ENCODE assay signal across 8 cellular contexts in genomic region chr7:158705234-158705890, GRCh38. TPM values are rescaled to one million over a fixed set of nuclear protein-coding genes. Genes with fewer than 3 reads are reported as not detected.
DNase-seq lines count a peak whose midpoint lies in the region; ATAC-seq, FAIRE-seq and TF ChIP-seq lines count a peak whose summit lies in the region.

No MANE protein-coding gene starts in this region.

- H3K4me3 ChIP-seq in A549 (peak overlapping the region; percentile 72), PC-3 (ENCODE audit: low read length) (peak overlapping the region; percentile 99)

- BruUV-seq in PC-3 (replicated peaks; lab: Mats Ljungman, UMichigan) = TSS peak; percentile 82

- peaks cover 14% of the 10 kb centered on the region for H3K36me3 ChIP-seq in PC-3 (ENCODE audit: low read depth, low read length)

- 8% methylated on average over 20 of the region's 22 CpGs for WGBS in A549 (ENCODE audit: missing lambda C conversion rate)

- intact Hi-C loops in PC-3 (cut with micrococcal nuclease) = no loop called here

- DNase-seq in A549 (ENCODE audit: low read depth in 1 of 2, low spot score in 1 of 2) = no peak
- peak; percentile 18 for DNase-seq in PC-3
- DNase-seq in effector memory CD8-positive, alpha-beta T cell = peak in 1 of 3 experiments; percentile 10
- DNase-seq in neural crest cell (ENCODE audit: low read depth, low spot score) = no peak
- DNase-seq in T1000 (lab: John Stamatoyannopoulos, UW) = no peak

- ATAC-seq in A549 (peak; percentile 8 to 27; a peak in 3 of 6 replicates), GM19372 (IDR thresholded peaks at IDR 0.05; ENCODE audit: low read depth, unreplicated experiment) (peak; percentile 13), PC-3 (peak; percentile 6), HG03439 (IDR thresholded peaks at IDR 0.05; ENCODE audit: unreplicated experiment) (no peak), HG03097 (IDR thresholded peaks at IDR 0.05; ENCODE audit: low FRiP score, unreplicated experiment) (no peak)
- no peak for ATAC-seq in effector memory CD8-positive, alpha-beta T cell (replicated peaks)

- no peaks in the 10 kb centered on the region for H3K27me3 Mint-ChIP-seq in effector memory CD8-positive, alpha-beta T cell
- no peaks in the 10 kb centered on the region for H3K27me3 Mint-ChIP-seq in neural crest cell (ENCODE audit: low read depth)

- peak overlapping the region; percentile 81 for H2AFZ ChIP-seq in PC-3 (ENCODE audit: low read length)

- no peak for FAIRE-seq in A549 (lab: Jason Lieb, UNC)

- POLR2A ChIA-PET in A549 (lab: Yijun Ruan, JAX) = interaction anchor here (0.6 to 1.3 kb wide), 8 partner anchors 14 to 158 kb away, joined by 3 to 9 read pairs (median 4); partner anchors contain the start of gene ESYT2
- POLR2A ChIA-PET in PC-3 (lab: Charles Lee; ENCODE audit: unreplicated experiment) = interaction anchor here (0.6 kb wide), 1 partner anchor 153 kb away, joined by 3 read pairs; no protein-coding TSS in a partner anchor

- H3K9me3 Mint-ChIP-seq in effector memory CD8-positive, alpha-beta T cell = no peaks in the 10 kb centered on the region
- H3K9me3 Mint-ChIP-seq in neural crest cell = no peaks in the 10 kb centered on the region

- H3K4me2 ChIP-seq in A549 = peak overlapping the region; percentile 74
- peak overlapping the region; percentile 93 for H3K4me2 ChIP-seq in PC-3 (ENCODE audit: low read length)

- H3K4me1 ChIP-seq in A549 = peaks cover 18% of the 10 kb centered on the region
- H3K4me1 ChIP-seq in PC-3 (ENCODE audit: insufficient read depth, low read length) = peaks cover 18% of the 10 kb centered on the region

- TF ChIP-seq CTCF in A549 (IDR thresholded peaks at IDR 0.05) = no peak
- no peak for TF ChIP-seq CTCF in PC-3 (conservative IDR thresholded peaks at IDR 0.05; ENCODE audit: low read depth, low read length)
- no peak for TF ChIP-seq CTCF in neural crest cell (conservative IDR thresholded peaks at IDR 0.05)

- no peaks in the 10 kb centered on the region; the same call in 1 of the 2 replicates for H4K20me1 ChIP-seq in PC-3 (ENCODE audit: low read length)

- H3K9me3 ChIP-seq in A549 = no peaks in the 10 kb centered on the region
- no peaks in the 10 kb centered on the region for H3K9me3 ChIP-seq in PC-3 (ENCODE audit: low read length)

- no peaks in the 10 kb centered on the region for H3F3A ChIP-seq in PC-3 (ENCODE audit: low read length, unreplicated experiment)

- H3K27ac ChIP-seq in A549 (peak overlapping the region; percentile 88 to 97), PC-3 (ENCODE audit: low read length) (no peak overlapping the region)

- CTCF ChIA-PET in A549 (lab: Yijun Ruan, JAX) (interaction anchor here (1.0 to 2.9 kb wide), 8 partner anchors 9 to 271 kb away, joined by 3 to 11 read pairs (median 4); partner anchors contain the start of gene ESYT2), PC-3 (lab: Charles Lee) (interaction anchor here (0.8 to 1.1 kb wide), 2 partner anchors 9 to 56 kb away, joined by 3 read pairs; no protein-coding TSS in a partner anchor)

- peaks cover 46% of the 10 kb centered on the region for H3K79me2 ChIP-seq in PC-3 (ENCODE audit: low read length)

- peak overlapping the region; percentile 99 for H3K9ac ChIP-seq in PC-3 (ENCODE audit: low read length)

- H3K36me3 Mint-ChIP-seq in effector memory CD8-positive, alpha-beta T cell (ENCODE audit: insufficient read depth) = no peaks in the 10 kb centered on the region
- H3K36me3 Mint-ChIP-seq in neural crest cell (ENCODE audit: low read depth) = peaks cover 6% of the 10 kb centered on the region

- H3K9me2 ChIP-seq in PC-3 (replicated peaks; ENCODE audit: low read length) = no peaks in the 10 kb centered on the region

- 0 out of 5 replicates have a peak, but pooled peaks of 1 of the 2 experiments have one; percentile 4 for TF ChIP-seq RAD21 in A549 (conservative IDR thresholded peaks at IDR 0.05 in 1 of 2, IDR thresholded peaks at IDR 0.05 in 1 of 2)

- no peak for TF ChIP-seq POLR2A in A549 (IDR thresholded peaks at IDR 0.05; ENCODE audit: low read length)

- no peaks in the 10 kb centered on the region for H3K27me3 ChIP-seq in PC-3 (ENCODE audit: low read length)

- peak overlapping the region; percentile 92 to 93 for H3K4me3 Mint-ChIP-seq in effector memory CD8-positive, alpha-beta T cell
- peak overlapping the region; percentile 92 for H3K4me3 Mint-ChIP-seq in neural crest cell

- peak overlapping the region; percentile 83 to 91 for H3K27ac Mint-ChIP-seq in effector memory CD8-positive, alpha-beta T cell
- H3K27ac Mint-ChIP-seq in neural crest cell (ENCODE audit: unreplicated experiment) = peak overlapping the region; percentile 22

- TF ChIP-seq EP300 in A549 (IDR thresholded peaks at IDR 0.05) = no peak

- peaks cover 12 to 14% of the 10 kb centered on the region in 2 donors for H3K4me1 Mint-ChIP-seq in effector memory CD8-positive, alpha-beta T cell (ENCODE audit: low read depth in 2 of 2)
- peaks cover 40% of the 10 kb centered on the region for H3K4me1 Mint-ChIP-seq in neural crest cell

TF ChIP-seq in A549, 52 proteins besides CTCF, POLR2A, EP300 and RAD21:
- TF ChIP-seq PHF8 (IDR thresholded peaks at IDR 0.05; ENCODE audit: borderline replicate concordance, low read depth) = 0 out of 2 replicates have a peak, but pooled peaks have one; percentile 12
- TF ChIP-seq CHD2 (IDR thresholded peaks at IDR 0.05; ENCODE audit: low read length, partially characterized antibody) = no peak
- TF ChIP-seq JUN (IDR thresholded peaks at IDR 0.05) = 0 out of 5 replicates have a peak, but pooled peaks have one; percentile 3 to 11

RNA-seq across cellular contexts. Expression of gene NCAPG2, which starts 0.8 kb away (rescaled TPM):
- polyA plus RNA-seq in A549 (2011; rRNA removed) (49.2 and 63.0 TPM in 2 replicates), A549 (2017; fragmentation: RNase III; extraction: RNeasy Plus Mini Kit Qiagen cat#74134 plus additional on column Dnase treatment) (49.4 to 54.0 TPM (median 53.8 TPM) in 3 replicates)
- 39.7 and 41.5 TPM in 2 replicates for polyA plus RNA-seq in A549 (2012; cell fraction: cytosol; rRNA removed)
- 34.7 and 47.1 TPM in 2 replicates for polyA plus RNA-seq in A549 (2012; cell fraction: nucleus; rRNA removed)
- 70.8 and 71.5 TPM in 2 replicates for polyA minus RNA-seq in A549 (2011; rRNA and poly(A)+ RNA removed)
- total RNA-seq in PC-3 (2014; rRNA removed) (49.2 and 50.2 TPM in 2 replicates), neural crest cell (84.9 and 86.7 TPM in 2 replicates)

Comparison
In these comparisons a context has a peak if more than half of its experiments do, and no peak if none do; other contexts are left out.
1. ATAC-seq: peak in A549 (2 of 2), GM19372 (single experiment) and PC-3 (single experiment); none in effector memory CD8-positive, alpha-beta T cell (single experiment), HG03439 (single experiment) and HG03097 (single experiment).